ENCODE assay signal across 17 cellular contexts in the genomic region with DNA sequence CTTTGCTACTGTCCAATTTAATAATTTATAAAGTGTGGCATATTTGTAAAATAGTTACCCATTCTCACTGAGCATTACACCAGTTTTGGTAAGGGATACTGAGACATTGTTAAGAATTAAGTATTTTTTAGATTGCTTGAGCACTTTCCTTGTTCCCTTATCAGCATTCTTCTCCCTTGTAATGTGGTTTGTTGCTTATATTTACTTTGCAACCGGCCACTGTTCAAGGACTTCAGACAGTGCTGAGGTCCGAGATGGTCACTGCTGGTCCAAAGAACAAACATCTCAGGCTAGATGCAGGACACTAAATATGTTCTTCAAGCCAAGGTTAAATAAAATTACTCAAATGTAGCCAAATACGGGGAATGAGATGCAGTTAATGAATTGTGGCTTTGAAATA.
"Had no signal": no experiment of that assay in that cellular context is flagged by ENCODE, and none has a peak within 500 bp of the region (broad histone marks: within the 10 kb centered on the region; RNA-seq: fewer than 3 reads in every experiment).

No MANE protein-coding gene starts in this region.

- H3K9me3 ChIP-seq: gastrocnemius medialis, psoas muscle had no signal

- H3K4me1 ChIP-seq: gastrocnemius medialis, psoas muscle had no signal

- H3K9me3 Mint-ChIP-seq: activated T-helper 1 cell treated with anti-CD3 and anti-CD28 coated beads, Interleukin-12 subunit alpha, Interleukin-12 subunit beta, Interleukin-2, Interleukin-4 antibody, amounts not matched to agents 30 ng/mL and 10 ng/mL and 1 ng/mL, durations not matched to agents 14 hours and 24 hours and 36 hours; naive thymus-derived CD4-positive, alpha-beta T cell had no signal

- H3K27me3 ChIP-seq: gastrocnemius medialis had no signal

- H3K36me3 ChIP-seq: gastrocnemius medialis, WERI-Rb-1 had no signal

- H3K4me3 ChIP-seq: coronary artery, gastrocnemius medialis, psoas muscle had no signal

- H3K27ac ChIP-seq: coronary artery, gastrocnemius medialis, psoas muscle, WERI-Rb-1 had no signal

- H3K4me3 Mint-ChIP-seq: activated CD8-positive, alpha-beta T cell treated with anti-CD3 and anti-CD28 coated beads, Interleukin-2, amount 10 ng/mL, durations not matched to agents 7 days and 5 days; activated T-helper 1 cell treated with anti-CD3 and anti-CD28 coated beads, Interleukin-12 subunit alpha, Interleukin-12 subunit beta, Interleukin-2, Interleukin-4 antibody, amounts not matched to agents 30 ng/mL and 10 ng/mL and 1 ng/mL, durations not matched to agents 14 hours and 24 hours and 36 hours; naive thymus-derived CD4-positive, alpha-beta T cell had no signal

- DNase-seq: activated CD4-positive, alpha-beta T cell treated with anti-CD3 and anti-CD28 coated beads for 4 hours; activated CD8-positive, alpha-beta memory T cell treated with anti-CD3 and anti-CD28 coated beads, Interleukin-2, amount 50 U/mL, for 48 hours; activated CD8-positive, alpha-beta T cell treated with anti-CD3 and anti-CD28 coated beads, Interleukin-2, amount 10 ng/mL, durations not matched to agents 7 days and 5 days; activated naive CD4-positive, alpha-beta T cell; effector memory CD4-positive, alpha-beta T cell; gastrocnemius medialis; naive thymus-derived CD4-positive, alpha-beta T cell; occipital lobe; psoas muscle; stimulated activated CD4-positive, alpha-beta T cell treated with anti-CD3 and anti-CD28 coated beads, Interleukin-2, amount 100 ng/mL, for 24 hours; stimulated activated naive CD4-positive, alpha-beta T cell treated with Interleukin-2 at 50 U/mL for 16 hours; T-helper 1 cell; trophoblast cell; WERI-Rb-1 had no signal

- H3K27ac Mint-ChIP-seq: activated CD8-positive, alpha-beta T cell treated with anti-CD3 and anti-CD28 coated beads, Interleukin-2, amount 10 ng/mL, durations not matched to agents 7 days and 5 days; activated T-helper 1 cell treated with anti-CD3 and anti-CD28 coated beads, Interleukin-12 subunit alpha, Interleukin-12 subunit beta, Interleukin-2, Interleukin-4 antibody, amounts not matched to agents 30 ng/mL and 10 ng/mL and 1 ng/mL, durations not matched to agents 14 hours and 24 hours and 36 hours had no signal

- ATAC-seq: activated CD8-positive, alpha-beta T cell treated with anti-CD3 and anti-CD28 coated beads, Interleukin-2, amount 10 ng/mL, durations not matched to agents 7 days and 5 days; gastrocnemius medialis; naive thymus-derived CD4-positive, alpha-beta T cell; psoas muscle; sciatic nerve had no signal
